In the genomic region with DNA sequence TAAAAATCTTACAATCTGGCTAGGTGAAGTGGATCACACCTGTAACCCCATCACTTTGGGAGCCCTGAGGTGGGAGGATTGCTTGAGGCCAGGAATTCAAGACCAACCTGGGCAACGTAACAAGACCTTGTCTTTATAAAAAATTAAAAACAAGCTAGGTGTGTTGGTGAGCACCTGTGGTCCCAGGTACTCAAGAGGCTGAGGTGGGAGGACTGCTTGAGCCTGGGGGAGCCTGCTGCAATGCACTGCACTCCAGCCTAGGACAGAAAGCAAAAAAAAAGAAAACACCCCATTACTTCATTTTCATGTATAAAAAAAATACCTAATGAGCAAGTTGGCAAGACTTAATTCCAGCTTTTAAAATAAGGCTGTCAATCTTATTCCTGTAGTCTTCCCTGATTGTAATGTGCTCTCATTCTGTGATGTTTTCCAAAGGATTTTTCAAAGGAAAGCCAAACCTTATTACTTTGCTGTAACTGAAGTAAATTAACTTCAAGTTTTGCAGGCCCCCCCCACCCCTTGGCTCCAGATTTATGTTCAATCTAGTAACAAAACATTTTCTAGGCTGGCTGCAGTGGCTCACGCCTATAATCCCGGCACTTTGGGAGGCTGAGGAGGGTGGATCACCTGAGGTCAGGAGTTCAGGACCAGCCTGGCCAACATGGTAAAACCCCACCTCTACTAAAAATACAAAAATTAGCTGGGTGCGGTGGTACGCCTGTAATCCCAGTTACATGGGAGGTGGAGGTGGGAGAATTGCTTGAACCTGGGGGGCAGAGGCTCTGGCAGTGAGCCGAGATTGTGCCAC, we compare ENCODE assay signal across 1 cellular context.
A peak's percentile ranks its signal among the peaks of the same experiment; 100 is the strongest.
TF ChIP-seq lines count a peak whose summit lies in the region.

No MANE protein-coding gene starts in this region.

TF ChIP-seq in K562, 482 proteins besides CTCF, POLR2A, EP300 and RAD21 (continued from another document):
- TF ChIP-seq, protein P1, sequence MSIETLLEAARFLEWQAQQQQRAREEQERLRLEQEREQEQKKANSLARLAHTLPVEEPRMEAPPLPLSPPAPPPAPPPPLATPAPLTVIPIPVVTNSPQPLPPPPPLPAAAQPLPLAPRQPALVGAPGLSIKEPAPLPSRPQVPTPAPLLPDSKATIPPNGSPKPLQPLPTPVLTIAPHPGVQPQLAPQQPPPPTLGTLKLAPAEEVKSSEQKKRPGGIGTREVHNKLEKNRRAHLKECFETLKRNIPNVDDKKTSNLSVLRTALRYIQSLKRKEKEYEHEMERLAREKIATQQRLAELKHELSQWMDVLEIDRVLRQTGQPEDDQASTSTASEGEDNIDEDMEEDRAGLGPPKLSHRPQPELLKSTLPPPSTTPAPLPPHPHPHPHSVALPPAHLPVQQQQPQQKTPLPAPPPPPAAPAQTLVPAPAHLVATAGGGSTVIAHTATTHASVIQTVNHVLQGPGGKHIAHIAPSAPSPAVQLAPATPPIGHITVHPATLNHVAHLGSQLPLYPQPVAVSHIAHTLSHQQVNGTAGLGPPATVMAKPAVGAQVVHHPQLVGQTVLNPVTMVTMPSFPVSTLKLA (conservative IDR thresholded peaks at IDR 0.05) = no peak
- TF ChIP-seq TOE1 (IDR thresholded peaks at IDR 0.05; ENCODE audit: borderline replicate concordance) (peak; percentile 34; the same call in 1 of the 2 replicates), TOE1 (CRISPR knock-in tag; IDR thresholded peaks at IDR 0.05; ENCODE audit: borderline replicate concordance, low read depth) (no peak), RB1 (IDR thresholded peaks at IDR 0.05; ENCODE audit: low read depth) (no peak), PTRF (tag; IDR thresholded peaks at IDR 0.05) (no peak), TRIM28 (IDR thresholded peaks at IDR 0.05) (no peak), ILK (tag; IDR thresholded peaks at IDR 0.05; ENCODE audit: borderline replicate concordance, low read depth) (no peak), HMG20A (CRISPR knock-in tag; conservative IDR thresholded peaks at IDR 0.05) (no peak), VEZF1 (CRISPR knock-in tag; IDR thresholded peaks at IDR 0.05) (no peak), FOXP4 (CRISPR knock-in tag; IDR thresholded peaks at IDR 0.05; ENCODE audit: borderline replicate concordance) (no peak), CREB3 (tag; conservative IDR thresholded peaks at IDR 0.05; ENCODE audit: low read depth) (no peak)
- TF ChIP-seq, protein P2, sequence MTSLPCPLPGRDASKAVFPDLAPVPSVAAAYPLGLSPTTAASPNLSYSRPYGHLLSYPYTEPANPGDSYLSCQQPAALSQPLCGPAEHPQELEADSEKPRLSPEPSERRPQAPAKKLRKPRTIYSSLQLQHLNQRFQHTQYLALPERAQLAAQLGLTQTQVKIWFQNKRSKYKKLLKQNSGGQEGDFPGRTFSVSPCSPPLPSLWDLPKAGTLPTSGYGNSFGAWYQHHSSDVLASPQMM (CRISPR knock-in tag; IDR thresholded peaks at IDR 0.05) = no peak
